ENCODE assay signal across 1 cellular context in the genomic region with DNA sequence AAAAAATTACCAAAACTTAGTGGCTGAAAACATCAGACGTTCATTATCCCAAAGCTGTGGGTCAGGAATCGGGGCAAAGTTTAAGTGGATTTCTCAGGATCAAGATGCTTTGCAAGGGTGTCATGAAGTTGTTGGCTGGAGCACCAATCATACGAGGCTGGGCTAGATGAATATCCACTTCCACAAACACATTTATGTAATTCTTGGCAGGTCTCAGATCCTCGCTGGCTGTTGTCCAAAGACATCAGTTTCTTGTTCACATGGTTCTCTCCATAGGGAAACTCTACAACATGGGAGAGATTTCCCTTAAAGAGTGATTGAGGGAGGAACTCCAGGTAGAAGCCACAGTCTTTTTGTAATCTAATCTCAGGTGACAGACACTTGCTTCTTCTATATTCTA.
TF ChIP-seq lines count a peak whose summit lies in the region.

No MANE protein-coding gene starts in this region.

TF ChIP-seq in endothelial cell of umbilical vein, 7 proteins besides CTCF, POLR2A, EP300 and RAD21:
- TF ChIP-seq, protein P1, sequence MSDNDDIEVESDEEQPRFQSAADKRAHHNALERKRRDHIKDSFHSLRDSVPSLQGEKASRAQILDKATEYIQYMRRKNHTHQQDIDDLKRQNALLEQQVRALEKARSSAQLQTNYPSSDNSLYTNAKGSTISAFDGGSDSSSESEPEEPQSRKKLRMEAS (IDR thresholded peaks at IDR 0.05; ENCODE audit: insufficient read depth, insufficient read length) = no peak
- no peak for TF ChIP-seq POLR2AphosphoS5 (IDR thresholded peaks at IDR 0.05; ENCODE audit: insufficient read depth, low read depth, low read length)
TF ChIP-seq in endothelial cell of umbilical vein: peak in this region for 0.
